Comparison of ENCODE assay signal across 8 cellular contexts in the genomic region with DNA sequence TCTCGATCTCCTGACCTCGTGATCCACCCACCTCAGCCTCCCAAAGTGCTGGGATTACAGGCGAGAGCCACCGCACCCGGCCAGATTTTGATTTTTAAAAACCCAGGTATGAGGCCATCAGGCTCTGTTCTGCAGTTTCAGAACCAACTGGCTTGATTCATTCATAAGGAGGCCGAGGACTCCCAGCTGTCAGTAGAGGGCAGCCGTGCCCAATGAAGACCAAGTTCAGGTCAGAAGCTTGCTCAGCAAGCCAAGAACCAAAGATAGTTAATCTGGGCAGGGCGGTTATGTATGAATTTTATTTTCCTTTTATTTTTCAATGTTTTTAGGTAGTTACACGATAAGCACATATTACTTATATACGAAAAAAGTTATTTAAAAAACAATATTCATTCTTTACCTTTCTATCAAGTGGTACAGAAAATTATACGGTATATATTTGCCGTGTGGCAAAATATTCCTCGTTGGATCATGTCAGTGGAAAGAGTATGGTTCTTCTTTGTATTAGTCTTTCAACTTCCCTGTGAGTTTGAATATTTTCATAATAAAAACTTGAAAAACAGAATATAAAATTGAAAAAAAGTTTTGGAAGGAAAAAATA. TPM values are rescaled to one million over a fixed set of nuclear protein-coding genes. Genes with fewer than 3 reads are reported as not detected.
DNase-seq lines count a peak whose midpoint lies in the region; ATAC-seq and TF ChIP-seq lines count a peak whose summit lies in the region.

No MANE protein-coding gene starts in this region.

- no peaks in the 10 kb centered on the region; the same call in 1 of the 2 replicates for H3K27me3 Mint-ChIP-seq in WTC11 (ENCODE audit: low read depth)
- H3K27me3 Mint-ChIP-seq in central memory CD8-positive, alpha-beta T cell = no peaks in the 10 kb centered on the region

- no peak overlapping the region for H3K4me3 Mint-ChIP-seq in WTC11
- H3K4me3 Mint-ChIP-seq in central memory CD8-positive, alpha-beta T cell = no peak overlapping the region

- CTCF ChIA-PET in WTC11 (lab: Charles Lee) = interaction anchor here (0.6 to 5.4 kb wide), 21 partner anchors 9 to 413 kb away, joined by 3 to 37 read pairs (median 4); a partner anchor contains a TSS

- ATAC-seq in GM19467 (IDR thresholded peaks at IDR 0.05; ENCODE audit: unreplicated experiment) = peak; percentile 84
- peak; percentile 27 for ATAC-seq in WTC11
- peak; percentile 84 for ATAC-seq in central memory CD8-positive, alpha-beta T cell (replicated peaks; ENCODE audit: extremely low read depth, poor library complexity, severe bottlenecking)
- ATAC-seq in left lobe of liver = peak; percentile 86

- peaks cover 11% of the 10 kb centered on the region for H3K36me3 Mint-ChIP-seq in WTC11
- peaks cover 18% of the 10 kb centered on the region for H3K36me3 Mint-ChIP-seq in central memory CD8-positive, alpha-beta T cell (ENCODE audit: insufficient read depth)

- POLR2A ChIA-PET in WTC11 (lab: Charles Lee) = no interaction called here

- TF ChIP-seq CTCF in WTC11 (IDR thresholded peaks at IDR 0.05) = no peak

- peaks cover 41% of the 10 kb centered on the region for H3K4me1 Mint-ChIP-seq in WTC11
- H3K4me1 Mint-ChIP-seq in central memory CD8-positive, alpha-beta T cell = peaks cover 28% of the 10 kb centered on the region

- peak; percentile 47 for DNase-seq in COLO829 (ENCODE audit: low spot score)
- peak; percentile 58 for DNase-seq in MV-4-11 (lab: John Stamatoyannopoulos, UW)
- DNase-seq in WTC11 (ENCODE audit: low spot score) = peak; percentile 71
- peak; percentile 53 to 57 for DNase-seq in central memory CD8-positive, alpha-beta T cell (ENCODE audit: low spot score in 2 of 2)
- peak; percentile 76 for DNase-seq in left lobe of liver (ENCODE audit: low spot score)
- DNase-seq in stimulated activated CD4-positive, alpha-beta T cell treated with anti-CD3 and anti-CD28 coated beads, Interleukin-4, amount 100 ng/mL, for 24 hours = peak; percentile 76
- no peak for DNase-seq in NCI-H1048 (lab: John Stamatoyannopoulos, UW)

- peaks cover 22% of the 10 kb centered on the region for H3K9me3 Mint-ChIP-seq in WTC11
- no peaks in the 10 kb centered on the region for H3K9me3 Mint-ChIP-seq in central memory CD8-positive, alpha-beta T cell

- H3K27ac Mint-ChIP-seq in WTC11 = peak overlapping the region; percentile 60
- H3K27ac Mint-ChIP-seq in central memory CD8-positive, alpha-beta T cell (ENCODE audit: low read depth) = peak overlapping the region; percentile 25

TF ChIP-seq in WTC11, 78 proteins besides CTCF, POLR2A, EP300 and RAD21:
- TF ChIP-seq SMAD4 (CRISPR knock-in tag; IDR thresholded peaks at IDR 0.05) (no peak), TP53 (CRISPR knock-in tag; IDR thresholded peaks at IDR 0.05) (no peak), ETV6 (CRISPR knock-in tag; IDR thresholded peaks at IDR 0.05) (no peak), CREM (CRISPR knock-in tag; IDR thresholded peaks at IDR 0.05) (no peak)
- TF ChIP-seq, protein P1, sequence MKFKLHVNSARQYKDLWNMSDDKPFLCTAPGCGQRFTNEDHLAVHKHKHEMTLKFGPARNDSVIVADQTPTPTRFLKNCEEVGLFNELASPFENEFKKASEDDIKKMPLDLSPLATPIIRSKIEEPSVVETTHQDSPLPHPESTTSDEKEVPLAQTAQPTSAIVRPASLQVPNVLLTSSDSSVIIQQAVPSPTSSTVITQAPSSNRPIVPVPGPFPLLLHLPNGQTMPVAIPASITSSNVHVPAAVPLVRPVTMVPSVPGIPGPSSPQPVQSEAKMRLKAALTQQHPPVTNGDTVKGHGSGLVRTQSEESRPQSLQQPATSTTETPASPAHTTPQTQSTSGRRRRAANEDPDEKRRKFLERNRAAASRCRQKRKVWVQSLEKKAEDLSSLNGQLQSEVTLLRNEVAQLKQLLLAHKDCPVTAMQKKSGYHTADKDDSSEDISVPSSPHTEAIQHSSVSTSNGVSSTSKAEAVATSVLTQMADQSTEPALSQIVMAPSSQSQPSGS (CRISPR knock-in tag; IDR thresholded peaks at IDR 0.05; ENCODE audit: borderline replicate concordance, low read depth) = no peak
- TF ChIP-seq, protein P2, sequence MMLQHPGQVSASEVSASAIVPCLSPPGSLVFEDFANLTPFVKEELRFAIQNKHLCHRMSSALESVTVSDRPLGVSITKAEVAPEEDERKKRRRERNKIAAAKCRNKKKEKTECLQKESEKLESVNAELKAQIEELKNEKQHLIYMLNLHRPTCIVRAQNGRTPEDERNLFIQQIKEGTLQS (CRISPR knock-in tag; conservative IDR thresholded peaks at IDR 0.05) = no peak
TF ChIP-seq in WTC11: peak in this region for 0.

RNA-seq across cellular contexts. Expression of a gene that starts 18.0 kb away (rescaled TPM):
- total RNA-seq in WTC11 (2021) (78.4 to 93.6 TPM (median 86.3 TPM) in 3 replicates), left lobe of liver (115 TPM)

RNA-seq across cellular contexts. Expression of a gene that starts 44.7 kb away (rescaled TPM):
- not detected in 3 replicates for total RNA-seq in WTC11 (2021)
- not detected for total RNA-seq in left lobe of liver

Comparison
In these comparisons a context has a peak if more than half of its experiments do, and no peak if none do; other contexts are left out.
1. ATAC-seq: peak in every context shown above with its lines; median percentile 86 in left lobe of liver; 84 in GM19467; 84 in central memory CD8-positive, alpha-beta T cell; 27 in WTC11.